ENCODE assay signal across 26 cellular contexts in the genomic region with DNA sequence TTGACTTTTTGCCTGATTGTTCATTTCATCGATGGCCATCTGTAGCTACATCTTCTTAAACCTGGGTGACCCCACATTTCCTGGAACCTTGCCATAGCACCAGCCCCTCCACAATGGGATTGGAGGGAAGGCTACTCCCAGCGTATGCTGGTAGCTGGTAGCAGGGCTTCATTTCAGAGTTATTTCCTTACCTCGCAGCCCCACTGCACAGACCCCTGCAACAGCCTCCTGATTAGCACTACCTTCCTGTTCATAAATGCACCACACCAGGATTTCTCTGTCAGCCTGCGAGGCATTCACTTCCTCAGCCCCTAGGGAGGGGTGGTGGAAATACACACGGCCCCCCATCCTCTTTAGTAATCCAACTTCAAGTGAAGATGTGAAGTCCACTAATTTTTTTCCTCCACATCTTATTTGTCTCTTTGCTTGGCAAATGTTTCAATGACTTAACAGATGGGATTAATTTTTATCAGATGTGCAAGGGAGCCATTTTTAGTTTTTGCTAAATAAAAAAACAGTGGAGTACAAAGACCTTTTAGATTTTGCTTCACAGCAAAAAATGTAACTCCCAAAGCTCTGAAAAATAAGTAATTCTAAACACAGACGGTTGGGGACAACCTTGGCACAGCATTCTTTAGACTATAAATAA.
DNase-seq lines count a peak whose midpoint lies in the region; ATAC-seq and TF ChIP-seq lines count a peak whose summit lies in the region.
"Had no signal": no experiment of that assay in that cellular context is flagged by ENCODE, and none has a peak within 500 bp of the region (broad histone marks: within the 10 kb centered on the region; RNA-seq: fewer than 3 reads in every experiment).

No MANE protein-coding gene starts in this region.

- H3K27me3 ChIP-seq in GM23248 (replicated peaks; ENCODE audit: insufficient read depth) (no peaks in the 10 kb centered on the region), neural progenitor cell (no peaks in the 10 kb centered on the region), smooth muscle cell (ENCODE audit: low read depth) (no peaks in the 10 kb centered on the region)
- H3K27me3 ChIP-seq: body of pancreas, upper lobe of right lung had no signal

- H3F3A ChIP-seq in GM23248 (ENCODE audit: insufficient read depth) (no peaks in the 10 kb centered on the region; the same call in 1 of the 2 replicates), neural progenitor cell (ENCODE audit: low read depth) (no peaks in the 10 kb centered on the region), smooth muscle cell (ENCODE audit: low read depth) (no peaks in the 10 kb centered on the region)

- H3K27me3 Mint-ChIP-seq in neural progenitor cell (ENCODE audit: insufficient read depth, low read depth): peaks cover 5% of the 10 kb centered on the region
- H3K27me3 Mint-ChIP-seq: B cell had no signal

- H3K9me3 Mint-ChIP-seq in neural progenitor cell: no peaks in the 10 kb centered on the region

- H3K36me3 Mint-ChIP-seq in neural progenitor cell: peaks cover 20% of the 10 kb centered on the region

- CTCF ChIA-PET in OCI-LY7 (lab: Charles Lee; ENCODE audit: unreplicated experiment): no interaction called here

- H3K9me2 ChIP-seq in GM23248 (ENCODE audit: insufficient read depth) (no peaks in the 10 kb centered on the region), OCI-LY7 (ENCODE audit: insufficient read depth, low read length) (no peaks in the 10 kb centered on the region)

- H3K9ac ChIP-seq in GM23248 (no peak overlapping the region), neural progenitor cell (no peak overlapping the region), smooth muscle cell (ENCODE audit: low read depth) (no peak overlapping the region)

- 36 to 37% methylated on average over 6 of the region's 6 CpGs for WGBS in GM23248 (ENCODE audit: low coverage in 1 of 2, low lambda C conversion rate in 2 of 2, missing lambda C conversion rate in 2 of 2), 2 experiments
- WGBS in smooth muscle cell (ENCODE audit: low lambda C conversion rate): 86% methylated on average over 6 of the region's 6 CpGs

- H3K4me2 ChIP-seq in GM23248 (ENCODE audit: unreplicated experiment) (no peak overlapping the region), neural progenitor cell (no peak overlapping the region), smooth muscle cell (no peak overlapping the region), OCI-LY7 (ENCODE audit: low read length) (no peak overlapping the region)

- H3K36me3 ChIP-seq in GM23248 (ENCODE audit: low read depth) (peaks cover 12% of the 10 kb centered on the region; the same call in 1 of the 2 replicates), neural progenitor cell (no peaks in the 10 kb centered on the region), smooth muscle cell (ENCODE audit: low read depth) (peaks cover 9% of the 10 kb centered on the region), OCI-LY7 (ENCODE audit: insufficient read depth, low read length) (peaks cover 29% of the 10 kb centered on the region)
- H3K36me3 ChIP-seq: prostate gland had no signal

- BruUV-seq in OCI-LY7 (replicated peaks; lab: Mats Ljungman, UMichigan): no TSS peak

- H3K4me1 Mint-ChIP-seq in neural progenitor cell: peaks cover 15% of the 10 kb centered on the region
- H3K4me1 Mint-ChIP-seq: B cell had no signal

- DNase-seq in NCI-H1694 treated with DMSO at 0.1 percent for 48 hours (lab: John Stamatoyannopoulos, UW): peak; percentile 10
- no peak for DNase-seq in NCI-H1694 (lab: John Stamatoyannopoulos, UW)
- peak; percentile 43 for DNase-seq in GM23248
- peak; percentile 2 for DNase-seq in dermis blood vessel endothelial cell
- DNase-seq in neural progenitor cell (ENCODE audit: low spot score): no peak
- no peak for DNase-seq in smooth muscle cell (lab: John Stamatoyannopoulos, UW; ENCODE audit: unreplicated experiment)
- no peak for DNase-seq in OCI-LY7 (ENCODE audit: low spot score)
- DNase-seq: 8988T; activated CD4-positive, alpha-beta T cell treated with anti-CD3 and anti-CD28 coated beads, Interleukin-2, amount 50 U/mL, for 4 hours; activated gamma-delta T cell; body of pancreas; DMS79; effector CD8-positive, alpha-beta T cell; H7; kidney glomerular epithelial cell; lower lobe of right lung; NCI-H146; NCI-H2171; stimulated activated CD8-positive, alpha-beta memory T cell treated with anti-CD3 and anti-CD28 coated beads, Interleukin-4, amount 100 ng/mL, for 48 hours; upper lobe of right lung had no signal

- H3K4me1 ChIP-seq in GM23248 (ENCODE audit: insufficient read depth) (peaks cover 15% of the 10 kb centered on the region), neural progenitor cell (no peaks in the 10 kb centered on the region), smooth muscle cell (ENCODE audit: low read depth) (no peaks in the 10 kb centered on the region), OCI-LY7 (ENCODE audit: insufficient read depth, low read length, poor library complexity, severe bottlenecking) (no peaks in the 10 kb centered on the region)
- H3K4me1 ChIP-seq: prostate gland had no signal

- no peak overlapping the region for H2AFZ ChIP-seq in GM23248
- no peak overlapping the region for H2AFZ ChIP-seq in neural progenitor cell (replicated peaks)
- H2AFZ ChIP-seq in smooth muscle cell (ENCODE audit: low read depth): no peak overlapping the region
- H2AFZ ChIP-seq in OCI-LY7 (ENCODE audit: low read length): no peak overlapping the region

- intact Hi-C loops in OCI-LY7 (cut with micrococcal nuclease; ENCODE audit: unreplicated experiment): no loop called here

- POLR2A ChIA-PET in OCI-LY7 (lab: Charles Lee): no interaction called here

- H3K9me3 ChIP-seq in GM23248 (ENCODE audit: low read depth) (no peaks in the 10 kb centered on the region), neural progenitor cell (ENCODE audit: low read depth) (no peaks in the 10 kb centered on the region), smooth muscle cell (replicated peaks; ENCODE audit: low read depth) (peaks cover 9% of the 10 kb centered on the region), OCI-LY7 (ENCODE audit: low read length) (no peaks in the 10 kb centered on the region)
- H3K9me3 ChIP-seq: lower lobe of right lung, prostate gland had no signal

- H3K4me3 ChIP-seq in GM23248 (no peak overlapping the region), neural progenitor cell (no peak overlapping the region), smooth muscle cell (no peak overlapping the region), OCI-LY7 (ENCODE audit: low read depth, low read length, poor library complexity, severe bottlenecking) (no peak overlapping the region)
- H3K4me3 ChIP-seq: body of pancreas, lower lobe of right lung, prostate gland, upper lobe of right lung had no signal

- H3K27ac Mint-ChIP-seq in neural progenitor cell: peak overlapping the region; percentile 33
- H3K27ac Mint-ChIP-seq: B cell; T-helper 2 cell treated with Interferon-gamma antibody and Interleukin-4, amounts not matched to agents 5 μg/mL and 100 μg/mL, for 36 hours; WTC11 had no signal

- H3K79me2 ChIP-seq in GM23248 (ENCODE audit: insufficient read depth) (no peaks in the 10 kb centered on the region), neural progenitor cell (ENCODE audit: low read depth) (no peaks in the 10 kb centered on the region), smooth muscle cell (ENCODE audit: low read depth) (no peaks in the 10 kb centered on the region), OCI-LY7 (ENCODE audit: insufficient read depth, low read depth, low read length) (no peaks in the 10 kb centered on the region)

- H4K20me1 ChIP-seq in GM23248 (ENCODE audit: insufficient read depth): no peaks in the 10 kb centered on the region
- no peaks in the 10 kb centered on the region for H4K20me1 ChIP-seq in neural progenitor cell (ENCODE audit: low read depth)
- H4K20me1 ChIP-seq in smooth muscle cell (ENCODE audit: low read depth): no peaks in the 10 kb centered on the region
- H4K20me1 ChIP-seq in OCI-LY7 (ENCODE audit: insufficient read depth, low read length): no peaks in the 10 kb centered on the region

- in situ Hi-C loops in GM23248 (cut with MboI): no loop called here

- no peak overlapping the region for H3K4me3 Mint-ChIP-seq in neural progenitor cell
- H3K4me3 Mint-ChIP-seq: B cell; T-helper 2 cell treated with Interferon-gamma antibody and Interleukin-4, amounts not matched to agents 5 μg/mL and 100 μg/mL, for 36 hours; WTC11 had no signal

- no peak overlapping the region for H3K27ac ChIP-seq in GM23248
- no peak overlapping the region for H3K27ac ChIP-seq in neural progenitor cell
- H3K27ac ChIP-seq in smooth muscle cell (ENCODE audit: low read depth): no peak overlapping the region
- no peak overlapping the region for H3K27ac ChIP-seq in OCI-LY7 (ENCODE audit: low read depth, low read length, poor library complexity, severe bottlenecking)
- H3K27ac ChIP-seq: body of pancreas, lower lobe of right lung, prostate gland, upper lobe of right lung had no signal

- ATAC-seq in GM21526 (IDR thresholded peaks at IDR 0.05; ENCODE audit: low FRiP score, unreplicated experiment): no peak
- ATAC-seq: body of pancreas, esophagus mucosa, lower lobe of right lung, upper lobe of right lung, WTC11 had no signal

- TF ChIP-seq CTCF in neural progenitor cell (IDR thresholded peaks at IDR 0.05): no peak
- no peak for TF ChIP-seq CTCF in smooth muscle cell (IDR thresholded peaks at IDR 0.05; ENCODE audit: borderline replicate concordance, insufficient read depth, poor library complexity, severe bottlenecking)
- TF ChIP-seq CTCF in OCI-LY7 (conservative IDR thresholded peaks at IDR 0.05; ENCODE audit: low read length): no peak

Comparison
In these comparisons a context has a peak if more than half of its experiments do, and no peak if none do; other contexts are left out.
1. DNase-seq: peak in NCI-H1694 treated with DMSO at 0.1 percent for 48 hours (single experiment), GM23248 (single experiment) and dermis blood vessel endothelial cell (single experiment); none in NCI-H1694 (single experiment), neural progenitor cell (single experiment), smooth muscle cell (single experiment) and OCI-LY7 (single experiment).